ENCODE assay signal across 8 cellular contexts in genomic region chr22:36387914-36388864, GRCh38. TPM values are rescaled to one million over a fixed set of nuclear protein-coding genes. Genes with fewer than 3 reads are reported as not detected.
DNase-seq lines count a peak whose midpoint lies in the region; ATAC-seq and TF ChIP-seq lines count a peak whose summit lies in the region.

TSS of gene MYH9 (minus strand) at chr22:36387967. CDS start at chr22:36349236, 38,731 bp downstream.

- H4K20me1 ChIP-seq in DOHH2 (ENCODE audit: control insufficient read depth, insufficient read depth, low read depth, low read length) (no peaks in the 10 kb centered on the region), GM23338 (replicated peaks; ENCODE audit: insufficient read depth) (peaks cover 11% of the 10 kb centered on the region)

- peak; percentile 99 for DNase-seq in GM23338 (ENCODE audit: low spot score)
- peak; percentile 97 for DNase-seq in LNCaP clone FGC (ENCODE audit: low read depth)
- DNase-seq in RWPE1 (ENCODE audit: low spot score), result peak; percentile 97
- peak; percentile 100 for DNase-seq in fibroblast of gingiva (ENCODE audit: low read depth)
- peak; percentile 99 for DNase-seq in naive B cell

- H2AFZ ChIP-seq in GM23338, result no peak within 1 kb of the TSS

- ATAC-seq in GM23338, result peak; percentile 82
- ATAC-seq in activated T-helper 17 cell treated with anti-CD3 and anti-CD28 coated beads, Interleukin-2, amount 50 U/mL, for 72 hours (replicated peaks), result peak; percentile 78
- peak; percentile 77 to 81 for ATAC-seq in naive B cell (ENCODE audit: low read depth in 2 of 2)
- ATAC-seq in stimulated activated memory B cell treated with anti-CD40 and anti-IgM and Interleukin-4, amounts not matched to agents 10 μg/mL and 1 μg/mL and 100 μg/mL, for 72 hours, result peak; percentile 92

- POLR2A ChIA-PET in RWPE1 (lab: Yijun Ruan, JAX; ENCODE audit: low non-redundant PET), result interaction anchor here (0.7 to 1.4 kb wide), 5 partner anchors 18 to 80 kb away, joined by 3 to 6 read pairs (median 4); no protein-coding TSS in a partner anchor

- no peaks in the 10 kb centered on the region for H3K9me3 ChIP-seq in DOHH2 (ENCODE audit: control insufficient read depth, insufficient read depth, low read length)

- peaks cover 28% of the 10 kb centered on the region for H3K4me1 Mint-ChIP-seq in GM23338
- peaks cover 8% of the 10 kb centered on the region for H3K4me1 Mint-ChIP-seq in activated T-helper 17 cell treated with anti-CD3 and anti-CD28 coated beads, Interleukin-2, amount 50 U/mL, for 72 hours
- H3K4me1 Mint-ChIP-seq in naive B cell, result peaks cover 37 to 79% (median 71%) of the 10 kb centered on the region in 3 donors
- H3K4me1 Mint-ChIP-seq in stimulated activated memory B cell treated with anti-CD40 and anti-IgM and Interleukin-4, amounts not matched to agents 10 μg/mL and 1 μg/mL and 100 μg/mL, for 72 hours, result peaks cover 53% of the 10 kb centered on the region

- H3K4me3 Mint-ChIP-seq in GM23338 (peak within 1 kb of the TSS; percentile 88), naive B cell (peak within 1 kb of the TSS; percentile 85 to 97 (median 94))
- peak within 1 kb of the TSS; percentile 100 for H3K4me3 Mint-ChIP-seq in activated T-helper 17 cell treated with anti-CD3 and anti-CD28 coated beads, Interleukin-2, amount 50 U/mL, for 72 hours
- peak within 1 kb of the TSS; percentile 99 for H3K4me3 Mint-ChIP-seq in stimulated activated memory B cell treated with anti-CD40 and anti-IgM and Interleukin-4, amounts not matched to agents 10 μg/mL and 1 μg/mL and 100 μg/mL, for 72 hours

- peaks cover 59% of the 10 kb centered on the region for H3K4me1 ChIP-seq in DOHH2 (ENCODE audit: control insufficient read depth, low read length)
- peaks cover 29% of the 10 kb centered on the region for H3K4me1 ChIP-seq in GM23338 (ENCODE audit: insufficient read depth)

- CTCF ChIA-PET in RWPE1 (lab: Yijun Ruan, JAX), result interaction anchor here (1.0 kb wide), 1 partner anchor 82 kb away, joined by 3 read pairs; no protein-coding TSS in a partner anchor

- H3K27me3 Mint-ChIP-seq in GM23338 (ENCODE audit: insufficient read depth, low read depth, poor library complexity) (peaks cover 9% of the 10 kb centered on the region), naive B cell (no peaks in the 10 kb centered on the region)
- H3K27me3 Mint-ChIP-seq in activated T-helper 17 cell treated with anti-CD3 and anti-CD28 coated beads, Interleukin-2, amount 50 U/mL, for 72 hours, result no peaks in the 10 kb centered on the region
- H3K27me3 Mint-ChIP-seq in stimulated activated memory B cell treated with anti-CD40 and anti-IgM and Interleukin-4, amounts not matched to agents 10 μg/mL and 1 μg/mL and 100 μg/mL, for 72 hours, result no peaks in the 10 kb centered on the region

- H3K9me2 ChIP-seq in DOHH2 (replicated peaks; ENCODE audit: control insufficient read depth, low read length) (no peaks in the 10 kb centered on the region), GM23338 (ENCODE audit: insufficient read depth) (no peaks in the 10 kb centered on the region)

- H3K4me2 ChIP-seq in DOHH2 (ENCODE audit: low read length) (peak within 1 kb of the TSS; percentile 97), GM23338 (peak within 1 kb of the TSS; percentile 78)

- H3K27ac ChIP-seq in DOHH2 (ENCODE audit: low read depth, low read length) (peak within 1 kb of the TSS; percentile 91), GM23338 (ENCODE audit: low read depth) (peak within 1 kb of the TSS; percentile 66), RWPE1 (peak within 1 kb of the TSS; percentile 99)

- H3K79me2 ChIP-seq in DOHH2 (ENCODE audit: control insufficient read depth, low read length) (peaks cover 51% of the 10 kb centered on the region), GM23338 (replicated peaks; ENCODE audit: insufficient read depth) (peaks cover 44% of the 10 kb centered on the region)

- H3K27me3 ChIP-seq in DOHH2 (ENCODE audit: control insufficient read depth, low read length), result no peaks in the 10 kb centered on the region
- H3K27me3 ChIP-seq in GM23338 (ENCODE audit: insufficient read depth), result no peaks in the 10 kb centered on the region

- H3K27ac Mint-ChIP-seq in GM23338 (peak within 1 kb of the TSS; percentile 27), naive B cell (peak within 1 kb of the TSS; percentile 88 to 99 (median 96))
- H3K27ac Mint-ChIP-seq in activated T-helper 17 cell treated with anti-CD3 and anti-CD28 coated beads, Interleukin-2, amount 50 U/mL, for 72 hours, result peak within 1 kb of the TSS; percentile 99
- peak within 1 kb of the TSS; percentile 89 for H3K27ac Mint-ChIP-seq in stimulated activated memory B cell treated with anti-CD40 and anti-IgM and Interleukin-4, amounts not matched to agents 10 μg/mL and 1 μg/mL and 100 μg/mL, for 72 hours

- peaks cover 29% of the 10 kb centered on the region for H3F3A ChIP-seq in DOHH2 (ENCODE audit: control insufficient read depth, insufficient read depth)
- H3F3A ChIP-seq in GM23338 (replicated peaks; ENCODE audit: low read depth), result 0 out of 2 replicates have a peak, but pooled peaks cover 8% of the 10 kb centered on the region

- TF ChIP-seq CTCF in DOHH2 (IDR thresholded peaks at IDR 0.05; ENCODE audit: low read depth, low read length, poor library complexity, severe bottlenecking) (no peak), GM23338 (conservative IDR thresholded peaks at IDR 0.05; ENCODE audit: low read depth in 2 of 2) (no peak), LNCaP clone FGC (IDR thresholded peaks at IDR 0.05; ENCODE audit: control insufficient read depth, extremely low read depth, insufficient read depth) (no peak), RWPE1 (conservative IDR thresholded peaks at IDR 0.05; ENCODE audit: low read depth) (no peak)

- H3K36me3 Mint-ChIP-seq in GM23338 (ENCODE audit: low read depth), result peaks cover 16% of the 10 kb centered on the region
- peaks cover 38% of the 10 kb centered on the region for H3K36me3 Mint-ChIP-seq in activated T-helper 17 cell treated with anti-CD3 and anti-CD28 coated beads, Interleukin-2, amount 50 U/mL, for 72 hours (ENCODE audit: low read depth)
- H3K36me3 Mint-ChIP-seq in naive B cell, result peaks cover 6 to 9% of the 10 kb centered on the region in 2 donors
- peaks cover 34% of the 10 kb centered on the region for H3K36me3 Mint-ChIP-seq in stimulated activated memory B cell treated with anti-CD40 and anti-IgM and Interleukin-4, amounts not matched to agents 10 μg/mL and 1 μg/mL and 100 μg/mL, for 72 hours

- H3K9me3 Mint-ChIP-seq in GM23338, result peaks cover 3% of the 10 kb centered on the region
- H3K9me3 Mint-ChIP-seq in activated T-helper 17 cell treated with anti-CD3 and anti-CD28 coated beads, Interleukin-2, amount 50 U/mL, for 72 hours, result no peaks in the 10 kb centered on the region
- H3K9me3 Mint-ChIP-seq in naive B cell, result no peaks in the 10 kb centered on the region
- H3K9me3 Mint-ChIP-seq in stimulated activated memory B cell treated with anti-CD40 and anti-IgM and Interleukin-4, amounts not matched to agents 10 μg/mL and 1 μg/mL and 100 μg/mL, for 72 hours, result no peaks in the 10 kb centered on the region

- H3K4me3 ChIP-seq in DOHH2 (ENCODE audit: low read length) (peak within 1 kb of the TSS; percentile 85), GM23338 (peak within 1 kb of the TSS; percentile 97), LNCaP clone FGC (ENCODE audit: low read depth, low read length) (peak within 1 kb of the TSS; percentile 84)

- H3K36me3 ChIP-seq in DOHH2 (ENCODE audit: control insufficient read depth, low read length), result peaks cover 28% of the 10 kb centered on the region
- no peaks in the 10 kb centered on the region; the same call in 1 of the 2 replicates for H3K36me3 ChIP-seq in GM23338 (ENCODE audit: insufficient read depth)

TF ChIP-seq in GM23338, 12 proteins besides CTCF, POLR2A, EP300 and RAD21 (continues in another document):
- TF ChIP-seq NANOG (IDR thresholded peaks at IDR 0.05; ENCODE audit: borderline replicate concordance) (no peak), EZH2 (IDR thresholded peaks at IDR 0.05; ENCODE audit: low read depth, unreplicated experiment) (no peak)

RNA-seq across cellular contexts. Expression of gene MYH9, which starts in this region (rescaled TPM):
- 204 and 233 TPM in 2 replicates for total RNA-seq in GM23338 (2014; rRNA removed; shearing (Covaris generic))
- polyA plus RNA-seq in GM23338 (2016; fragmentation: Nextera tagmentation; extraction: Ambion mirVana), result 55.4 and 58.4 TPM in 2 replicates
- total RNA-seq in activated T-helper 17 cell treated with anti-CD3 and anti-CD28 coated beads, Interleukin-2, amount 50 U/mL, for 72 hours, result 100 to 1,000 TPM; 782 to 800 TPM
- 100 to 1,000 TPM in 1 of 6 donors, 10 to 100 TPM in 5; 17.3 to 255 (median 64.5) TPM for polyA plus RNA-seq in naive B cell (ENCODE audit: low read depth in 6 of 6)

Comparison
In these comparisons a context has a peak if more than half of its experiments do, and no peak if none do; other contexts are left out.
1. Peak in every context shown above with its lines: DNase-seq, ATAC-seq, H3K4me3 ChIP-seq and H3K27ac ChIP-seq.
2. H3K27ac Mint-ChIP-seq: peak in every context shown above with its lines; median percentile 99 in activated T-helper 17 cell treated with anti-CD3 and anti-CD28 coated beads, Interleukin-2, amount 50 U/mL, for 72 hours; 96 in naive B cell; 89 in stimulated activated memory B cell treated with anti-CD40 and anti-IgM and Interleukin-4, amounts not matched to agents 10 μg/mL and 1 μg/mL and 100 μg/mL, for 72 hours; 27 in GM23338.